Comparison of ENCODE assay signal across 11 cellular contexts in genomic region chr1:198056255-198056654, GRCh38.
A peak's percentile ranks its signal among the peaks of the same experiment; 100 is the strongest.
DNase-seq lines count a peak whose midpoint lies in the region; ATAC-seq, FAIRE-seq and TF ChIP-seq lines count a peak whose summit lies in the region.
"Had no signal": no experiment of that assay in that cellular context is flagged by ENCODE, and none has a peak within 500 bp of the region (broad histone marks: within the 10 kb centered on the region; RNA-seq: fewer than 3 reads in every experiment).

No MANE protein-coding gene starts in this region.

- no peak overlapping the region for H4K8ac ChIP-seq in mesenchymal stem cell (ENCODE audit: low read length)

- TF ChIP-seq EP300 in GM12878 (IDR thresholded peaks at IDR 0.05; ENCODE audit: borderline replicate concordance in 1 of 2, control insufficient read depth in 1 of 2, low read depth in 2 of 2, low read length in 2 of 2) = no peak

- no peak overlapping the region for H2BK15ac ChIP-seq in mesenchymal stem cell (ENCODE audit: low read depth, poor library complexity, severe bottlenecking)

- H3K4me2 ChIP-seq in GM12878 (ENCODE audit: control insufficient read depth, insufficient read depth) = no peak overlapping the region
- no peak overlapping the region for H3K4me2 ChIP-seq in mesenchymal stem cell (ENCODE audit: low read length, poor library complexity, severe bottlenecking)

- no peak overlapping the region for H2AK5ac ChIP-seq in mesenchymal stem cell (ENCODE audit: low read length, severe bottlenecking)

- H3K4me1 ChIP-seq in GM12878 (ENCODE audit: control insufficient read depth, insufficient read depth, low read length) (no peaks in the 10 kb centered on the region), mesenchymal stem cell (ENCODE audit: control insufficient read depth, insufficient read depth, low read depth, low read length) (no peaks in the 10 kb centered on the region)
- H3K4me1 ChIP-seq: right atrium auricular region had no signal

- H2BK12ac ChIP-seq in mesenchymal stem cell (ENCODE audit: low read length in 2 of 2) = no peak overlapping the region

- H2AFZ ChIP-seq in GM12878 (ENCODE audit: control insufficient read depth, low read depth, low read length) (no peak overlapping the region), mesenchymal stem cell (ENCODE audit: low read depth, low read length) (no peak overlapping the region)

- intact Hi-C loops in activated naive CD4-positive, alpha-beta T cell treated with anti-CD3 and anti-CD28 coated beads for 36 hours (cut with micrococcal nuclease) = no loop called here
- intact Hi-C loops in GM12878 (cut with micrococcal nuclease; ENCODE audit: unreplicated experiment) = no loop called here

- H4K91ac ChIP-seq in mesenchymal stem cell (ENCODE audit: low read length) = no peak overlapping the region

- RAD21 ChIA-PET in GM12878 (lab: Charles Lee; ENCODE audit: unreplicated experiment) = no interaction called here

- peak; percentile 24 for DNase-seq in activated naive CD4-positive, alpha-beta T cell treated with anti-CD3 and anti-CD28 coated beads for 36 hours
- DNase-seq in activated naive CD4-positive, alpha-beta T cell treated with anti-CD3 and anti-CD28 coated beads, Interleukin-2, amount 10 ng/mL, durations not matched to agents 7 days and 5 days = no peak
- DNase-seq in GM12878 (ENCODE audit: low read depth, low spot score) (no peak), NCI-H345 treated with DMSO at 0.1 percent for 48 hours (lab: John Stamatoyannopoulos, UW; ENCODE audit: unreplicated experiment) (no peak), mesenchymal stem cell (no peak)
- DNase-seq in stimulated activated naive CD8-positive, alpha-beta T cell treated with anti-CD3 and anti-CD28 coated beads, Interleukin-15, Interleukin-2, amounts not matched to agents 100 U/mL and 50 U/mL, for 24 hours = peak; percentile 18
- DNase-seq: GF-D8 had no signal

- no TSS peak for BruUV-seq in GM12878 (replicated peaks; lab: Mats Ljungman, UMichigan)

- WGBS in GM12878 (ENCODE audit: insufficient coverage, insufficient replicate concordance, low lambda C conversion rate, missing lambda C conversion rate) = 0% methylated on average over 2 of the region's 2 CpGs
- 13% methylated on average over 2 of the region's 2 CpGs for WGBS in mesenchymal stem cell

- H3K4me3 ChIP-seq in GM12878 = no peak overlapping the region
- no peak overlapping the region for H3K4me3 ChIP-seq in mesenchymal stem cell (ENCODE audit: insufficient read depth in 1 of 2, low read depth in 1 of 2, low read length in 2 of 2)
- H3K4me3 ChIP-seq: right atrium auricular region, SK-N-MC had no signal

- H3K9ac ChIP-seq in GM12878 (ENCODE audit: control insufficient read depth, insufficient read depth, low read length) = no peak overlapping the region
- no peak overlapping the region for H3K9ac ChIP-seq in mesenchymal stem cell (ENCODE audit: low read length)

- POLR2A ChIA-PET in GM12878 (lab: Charles Lee) = no interaction called here

- in situ Hi-C loops in GM12878 (cut with MboI) = no loop called here

- no peak overlapping the region for H3K4me3 Mint-ChIP-seq in activated naive CD4-positive, alpha-beta T cell treated with anti-CD3 and anti-CD28 coated beads for 36 hours
- H3K4me3 Mint-ChIP-seq in activated naive CD4-positive, alpha-beta T cell treated with anti-CD3 and anti-CD28 coated beads, Interleukin-2, amount 10 ng/mL, durations not matched to agents 7 days and 5 days = no peak overlapping the region

- H3K79me1 ChIP-seq in mesenchymal stem cell (replicated peaks; ENCODE audit: low read length, poor library complexity, severe bottlenecking) = no peaks in the 10 kb centered on the region

- no peaks in the 10 kb centered on the region for H3K36me3 Mint-ChIP-seq in activated naive CD4-positive, alpha-beta T cell treated with anti-CD3 and anti-CD28 coated beads for 36 hours (ENCODE audit: low read depth)
- peaks cover 15% of the 10 kb centered on the region for H3K36me3 Mint-ChIP-seq in activated naive CD4-positive, alpha-beta T cell treated with anti-CD3 and anti-CD28 coated beads, Interleukin-2, amount 10 ng/mL, durations not matched to agents 7 days and 5 days

- no peak for TF ChIP-seq POLR2A in GM12878 (IDR thresholded peaks at IDR 0.05; ENCODE audit: low read depth, low read length)

- H3K27me3 ChIP-seq in GM12878 (replicated peaks in 1 of 2; ENCODE audit: control insufficient read depth in 2 of 2, insufficient read depth in 2 of 2, low read length in 1 of 2) = no peaks in the 10 kb centered on the region
- H3K27me3 ChIP-seq in mesenchymal stem cell (ENCODE audit: control insufficient read depth in 1 of 2, insufficient read depth in 1 of 2, low read length in 2 of 2) = no peaks in the 10 kb centered on the region
- H3K27me3 ChIP-seq: right atrium auricular region had no signal

- H3K27ac Mint-ChIP-seq in activated naive CD4-positive, alpha-beta T cell treated with anti-CD3 and anti-CD28 coated beads for 36 hours = no peak overlapping the region
- no peak overlapping the region for H3K27ac Mint-ChIP-seq in activated naive CD4-positive, alpha-beta T cell treated with anti-CD3 and anti-CD28 coated beads, Interleukin-2, amount 10 ng/mL, durations not matched to agents 7 days and 5 days

- CTCF ChIA-PET in activated naive CD4-positive, alpha-beta T cell treated with anti-CD3 and anti-CD28 coated beads for 36 hours (lab: Charles Lee) = interaction anchor here (0.8 kb wide), 1 partner anchor 219 kb away, joined by 3 read pairs; no protein-coding TSS in a partner anchor
- CTCF ChIA-PET in activated naive CD4-positive, alpha-beta T cell treated with anti-CD3 and anti-CD28 coated beads, Interleukin-2, amount 10 ng/mL, durations not matched to agents 7 days and 5 days (lab: Charles Lee) = interaction anchor here (1.2 kb wide), 1 partner anchor 10 kb away, joined by 3 read pairs; no protein-coding TSS in a partner anchor
- CTCF ChIA-PET in GM12878 (lab: Yijun Ruan, JAX) = no interaction called here

- H3K23ac ChIP-seq in mesenchymal stem cell (ENCODE audit: low read length in 2 of 2) = no peak overlapping the region

- no peaks in the 10 kb centered on the region for H3K27me3 Mint-ChIP-seq in activated naive CD4-positive, alpha-beta T cell treated with anti-CD3 and anti-CD28 coated beads for 36 hours (ENCODE audit: low read depth)
- H3K27me3 Mint-ChIP-seq in activated naive CD4-positive, alpha-beta T cell treated with anti-CD3 and anti-CD28 coated beads, Interleukin-2, amount 10 ng/mL, durations not matched to agents 7 days and 5 days = peaks cover 16% of the 10 kb centered on the region

- TF ChIP-seq RAD21 in GM12878 (IDR thresholded peaks at IDR 0.05; ENCODE audit: insufficient read depth, low read depth, low read length) = 0 out of 2 replicates have a peak, but pooled peaks have one; percentile 24

- no peaks in the 10 kb centered on the region for H3K9me3 Mint-ChIP-seq in activated naive CD4-positive, alpha-beta T cell treated with anti-CD3 and anti-CD28 coated beads for 36 hours
- H3K9me3 Mint-ChIP-seq in activated naive CD4-positive, alpha-beta T cell treated with anti-CD3 and anti-CD28 coated beads, Interleukin-2, amount 10 ng/mL, durations not matched to agents 7 days and 5 days = peaks cover 25% of the 10 kb centered on the region

- no peaks in the 10 kb centered on the region for H4K20me1 ChIP-seq in GM12878 (ENCODE audit: control insufficient read depth, insufficient read depth)

- no peak overlapping the region for H3K4ac ChIP-seq in mesenchymal stem cell (ENCODE audit: low read depth in 1 of 2, low read length in 2 of 2)

- ATAC-seq in HG03159 (IDR thresholded peaks at IDR 0.05; ENCODE audit: unreplicated experiment) (peak; percentile 88), GM12878 (peak; percentile 85), GM19463 (IDR thresholded peaks at IDR 0.05; ENCODE audit: unreplicated experiment) (no peak)
- ATAC-seq in stimulated activated naive CD8-positive, alpha-beta T cell treated with anti-CD3 and anti-CD28 coated beads, Interleukin-15, Interleukin-2, amounts not matched to agents 100 U/mL and 50 U/mL, for 24 hours = peak; percentile 49

- H2BK5ac ChIP-seq in mesenchymal stem cell (ENCODE audit: low read depth, low read length, poor library complexity, severe bottlenecking) = no peak overlapping the region

- no peak overlapping the region for H3K27ac ChIP-seq in GM12878 (ENCODE audit: control insufficient read depth, insufficient read depth)
- H3K27ac ChIP-seq in mesenchymal stem cell (ENCODE audit: low read length, poor library complexity, severe bottlenecking) = no peak overlapping the region
- H3K27ac ChIP-seq: right atrium auricular region, SK-N-MC had no signal

- SMC1A ChIA-PET in GM12878 (lab: Charles Lee; ENCODE audit: uncharacterized antibody, unreplicated experiment) = no interaction called here

- H2BK120ac ChIP-seq in mesenchymal stem cell (ENCODE audit: low read depth, low read length) = no peak overlapping the region

- no peaks in the 10 kb centered on the region for H3K4me1 Mint-ChIP-seq in activated naive CD4-positive, alpha-beta T cell treated with anti-CD3 and anti-CD28 coated beads for 36 hours (ENCODE audit: low read depth)
- peaks cover 37% of the 10 kb centered on the region for H3K4me1 Mint-ChIP-seq in activated naive CD4-positive, alpha-beta T cell treated with anti-CD3 and anti-CD28 coated beads, Interleukin-2, amount 10 ng/mL, durations not matched to agents 7 days and 5 days

- no peak overlapping the region for H3K18ac ChIP-seq in mesenchymal stem cell (ENCODE audit: low read depth in 1 of 2, low read length in 2 of 2)

- H3K9me3 ChIP-seq in GM12878 (replicated peaks; ENCODE audit: control insufficient read depth, insufficient read depth, low read length) (no peaks in the 10 kb centered on the region), mesenchymal stem cell (ENCODE audit: control insufficient read depth, low read length) (no peaks in the 10 kb centered on the region)
- H3K9me3 ChIP-seq: right atrium auricular region had no signal

- H3K14ac ChIP-seq in mesenchymal stem cell (ENCODE audit: low read length in 2 of 2) = no peak overlapping the region

- H3K36me3 ChIP-seq in GM12878 (ENCODE audit: control insufficient read depth in 2 of 2, insufficient read depth in 2 of 2, low read length in 1 of 2) = no peaks in the 10 kb centered on the region
- H3K36me3 ChIP-seq in mesenchymal stem cell (ENCODE audit: control insufficient read depth in 1 of 2, insufficient read depth in 2 of 2, low read depth in 1 of 2, low read length in 2 of 2) = no peaks in the 10 kb centered on the region
- H3K36me3 ChIP-seq: right atrium auricular region had no signal

- TF ChIP-seq CTCF in GM12878 (IDR thresholded peaks at IDR 0.05 in 2 of 3, conservative IDR thresholded peaks at IDR 0.05 in 1 of 3; ENCODE audit: control insufficient read depth in 2 of 3, extremely low read depth in 1 of 3, insufficient read depth in 1 of 3, low read depth in 3 of 3, low read length in 3 of 3) = peak; percentile 18 to 42 (median 34); a peak in 4 of 6 replicates

- no peaks in the 10 kb centered on the region for H3K79me2 ChIP-seq in GM12878 (ENCODE audit: control insufficient read depth, insufficient read depth, low read length)

- no peak for FAIRE-seq in GM12878 (lab: Jason Lieb, UNC)

TF ChIP-seq in GM12878, 131 proteins besides CTCF, POLR2A, EP300 and RAD21:
- TF ChIP-seq SREBF1 (IDR thresholded peaks at IDR 0.05; ENCODE audit: low read length) = no peak
- TF ChIP-seq SMC3 (IDR thresholded peaks at IDR 0.05; ENCODE audit: borderline replicate concordance, low read length) = peak; percentile 14; the same call in 1 of the 2 replicates
- no peak for TF ChIP-seq ZZZ3 (IDR thresholded peaks at IDR 0.05; ENCODE audit: control insufficient read depth, insufficient read length, low read depth)

Comparison
In these comparisons a context has a peak if more than half of its experiments do, and no peak if none do; other contexts are left out.
1. DNase-seq: peak in activated naive CD4-positive, alpha-beta T cell treated with anti-CD3 and anti-CD28 coated beads for 36 hours (single experiment) and stimulated activated naive CD8-positive, alpha-beta T cell treated with anti-CD3 and anti-CD28 coated beads, Interleukin-15, Interleukin-2, amounts not matched to agents 100 U/mL and 50 U/mL, for 24 hours (single experiment); none in activated naive CD4-positive, alpha-beta T cell treated with anti-CD3 and anti-CD28 coated beads, Interleukin-2, amount 10 ng/mL, durations not matched to agents 7 days and 5 days (single experiment), GM12878 (single experiment), NCI-H345 treated with DMSO at 0.1 percent for 48 hours (single experiment) and mesenchymal stem cell (single experiment).